ENCODE assay signal across 13 cellular contexts in the genomic region with DNA sequence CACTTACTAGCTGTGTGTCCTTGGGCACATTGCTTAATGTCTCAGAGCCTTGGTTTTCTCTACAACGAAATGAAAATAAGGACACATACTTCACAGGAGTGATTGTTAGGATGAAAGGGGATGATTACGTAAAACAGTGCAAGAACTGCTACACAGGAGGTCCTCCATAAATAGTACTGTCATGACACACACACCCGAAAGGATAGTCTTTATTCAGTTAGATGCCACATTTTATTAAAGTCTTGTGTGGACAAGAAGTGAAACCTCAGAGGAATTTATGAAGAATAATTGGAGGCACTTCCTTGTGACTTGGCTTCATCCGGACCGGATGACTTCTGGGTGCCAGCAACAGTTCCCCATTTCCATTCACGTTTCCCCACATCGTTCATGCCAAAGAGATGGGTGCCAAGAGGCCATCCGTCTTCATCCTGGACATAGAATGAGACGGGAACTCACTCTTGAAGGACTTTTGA.
A peak's percentile ranks its signal among the peaks of the same experiment; 100 is the strongest.
DNase-seq lines count a peak whose midpoint lies in the region; ATAC-seq, FAIRE-seq and TF ChIP-seq lines count a peak whose summit lies in the region.
"Had no signal": no experiment of that assay in that cellular context is flagged by ENCODE, and none has a peak within 500 bp of the region (broad histone marks: within the 10 kb centered on the region; RNA-seq: fewer than 3 reads in every experiment).

No MANE protein-coding gene starts in this region.

- no peak for ATAC-seq in GM21576 (IDR thresholded peaks at IDR 0.05; ENCODE audit: unreplicated experiment)
- ATAC-seq: WTC11 had no signal

- intact Hi-C loops in prostate gland (cut with DNase I), result no loop called here
- intact Hi-C loops in esophagus squamous epithelium (cut with DNase I), result no loop called here

- TF ChIP-seq POLR2A in prostate gland (IDR thresholded peaks at IDR 0.05) (no peak), esophagus squamous epithelium (IDR thresholded peaks at IDR 0.05) (no peak)

- WGBS in prostate gland, result 45% methylated on average over 9 of the region's 9 CpGs
- WGBS in esophagus squamous epithelium, 2 donors, result 28 to 40% methylated on average over 9 of the region's 9 CpGs

- H3K27ac ChIP-seq in prostate gland, result peak overlapping the region; percentile 31 to 41
- peak overlapping the region in 1 of 4 donors; percentile 19 for H3K27ac ChIP-seq in esophagus squamous epithelium

- H3K4me1 ChIP-seq in prostate gland (replicated peaks), result no peaks in the 10 kb centered on the region
- H3K4me1 ChIP-seq in esophagus squamous epithelium, result peaks cover 0 to 58% (median 24%) of the 10 kb centered on the region in 3 donors
- H3K4me1 ChIP-seq: Peyer's patch had no signal

- TF ChIP-seq CTCF in bronchial epithelial cell (IDR thresholded peaks at IDR 0.05; ENCODE audit: insufficient read depth, low read length, severe bottlenecking), result no peak
- TF ChIP-seq CTCF in prostate gland (IDR thresholded peaks at IDR 0.05), result no peak
- no peak for TF ChIP-seq CTCF in GM13976 (IDR thresholded peaks at IDR 0.05; ENCODE audit: borderline replicate concordance, control extremely low read depth, extremely low read depth, insufficient read depth, missing control alignments)
- no peak for TF ChIP-seq CTCF in esophagus squamous epithelium (IDR thresholded peaks at IDR 0.05)

- DNase-seq in EH (ENCODE audit: low read depth) (peak; percentile 93), NOMO-1 treated with dmso at 0.1 percent for 144 hours (lab: John Stamatoyannopoulos, UW; ENCODE audit: unreplicated experiment) (peak; percentile 89), bronchial epithelial cell (ENCODE audit: low read depth) (peak; percentile 77), prostate gland (ENCODE audit: low spot score) (peak; percentile 54), GM13976 (ENCODE audit: low spot score) (no peak), esophagus squamous epithelium (lab: John Stamatoyannopoulos, UW) (no peak), SKM-1 treated with dmso at 0.1 percent for 144 hours (lab: John Stamatoyannopoulos, UW; ENCODE audit: unreplicated experiment) (no peak)
- DNase-seq: Kasumi-1, mucosa of descending colon had no signal

- H3K9me3 ChIP-seq in prostate gland (no peaks in the 10 kb centered on the region), esophagus squamous epithelium (no peaks in the 10 kb centered on the region)
- H3K9me3 ChIP-seq: mucosa of descending colon, Peyer's patch had no signal

- H3K36me3 ChIP-seq in bronchial epithelial cell (ENCODE audit: control insufficient read depth, insufficient read depth, low read length) (no peaks in the 10 kb centered on the region), prostate gland (no peaks in the 10 kb centered on the region), esophagus squamous epithelium (peaks cover 0 to 12% (median 0%) of the 10 kb centered on the region in 3 donors)
- H3K36me3 ChIP-seq: Peyer's patch had no signal

- H3K4me3 ChIP-seq in bronchial epithelial cell (ENCODE audit: low read depth, low read length), result no peak overlapping the region
- no peak overlapping the region for H3K4me3 ChIP-seq in prostate gland
- H3K4me3 ChIP-seq in esophagus squamous epithelium, result no peak overlapping the region
- H3K4me3 ChIP-seq: mucosa of descending colon, Peyer's patch had no signal

- FAIRE-seq in bronchial epithelial cell (lab: Jason Lieb, UNC), result peak; percentile 70
- FAIRE-seq: endometrium had no signal

- in situ Hi-C loops in GM13976 (cut with MboI; ENCODE audit: low sequenced_read_pairs, unreplicated experiment), result no loop called here

- no peaks in the 10 kb centered on the region for H3K27me3 ChIP-seq in bronchial epithelial cell (ENCODE audit: control insufficient read depth, insufficient read depth, low read length)
- no peaks in the 10 kb centered on the region for H3K27me3 ChIP-seq in prostate gland (replicated peaks; ENCODE audit: insufficient read depth)
- no peaks in the 10 kb centered on the region for H3K27me3 ChIP-seq in esophagus squamous epithelium
- H3K27me3 ChIP-seq: Peyer's patch had no signal

Comparison
In these comparisons a context has a peak if more than half of its experiments do, and no peak if none do; other contexts are left out.
1. DNase-seq: peak in EH (single experiment), NOMO-1 treated with dmso at 0.1 percent for 144 hours (single experiment), bronchial epithelial cell (single experiment) and prostate gland (single experiment); none in GM13976 (single experiment), esophagus squamous epithelium (single experiment) and SKM-1 treated with dmso at 0.1 percent for 144 hours (single experiment).